Comparison of ENCODE assay signal across 8 cellular contexts in the genomic region with DNA sequence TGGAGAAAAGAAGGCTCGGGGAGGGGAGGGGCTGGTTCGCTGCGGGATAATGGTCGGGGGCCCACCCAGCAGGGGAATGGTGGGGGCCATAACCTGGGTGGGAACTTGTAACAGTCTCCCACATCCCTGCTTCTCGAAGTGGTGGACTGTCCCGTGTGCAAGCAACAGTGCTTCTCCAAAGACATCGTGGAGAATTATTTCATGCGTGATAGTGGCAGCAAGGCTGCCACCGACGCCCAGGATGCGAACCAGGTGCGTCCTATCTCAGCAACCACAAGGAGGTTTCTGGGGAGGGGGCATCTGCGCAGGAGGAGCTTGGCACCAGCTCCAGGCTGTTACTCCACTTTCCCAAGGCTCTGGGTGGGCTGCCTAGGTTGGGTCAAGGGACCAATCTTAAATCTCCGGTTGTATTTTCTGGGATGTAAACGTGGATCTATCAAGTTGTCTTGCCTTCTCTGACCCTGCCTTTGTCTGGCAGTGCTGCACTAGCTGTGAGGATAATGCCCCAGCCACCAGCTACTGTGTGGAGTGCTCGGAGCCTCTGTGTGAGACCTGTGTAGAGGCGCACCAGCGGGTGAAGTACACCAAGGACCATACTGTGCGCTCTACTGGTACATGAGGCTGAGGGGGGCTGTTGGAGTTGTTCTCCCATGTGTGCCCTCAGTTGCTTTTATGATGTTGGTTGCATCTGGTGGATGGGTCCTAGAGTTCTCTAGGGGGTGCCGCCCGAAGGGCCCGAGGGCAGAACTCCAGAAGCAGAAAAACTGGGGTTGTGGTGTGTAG. TPM values are rescaled to one million over a fixed set of nuclear protein-coding genes. Genes with fewer than 3 reads are reported as not detected.
A peak's percentile ranks its signal among the peaks of the same experiment; 100 is the strongest.
DNase-seq lines count a peak whose midpoint lies in the region; ATAC-seq and TF ChIP-seq lines count a peak whose summit lies in the region.

No MANE protein-coding gene starts in this region.

- TF ChIP-seq POLR2A in NB4 (IDR thresholded peaks at IDR 0.05; ENCODE audit: extremely low read depth, insufficient read length) = no peak

- no peak for DNase-seq in BE2C
- DNase-seq in NB4 (ENCODE audit: low read depth) = no peak
- no peak for DNase-seq in natural killer cell
- no peak for DNase-seq in C1 segment of cervical spinal cord (lab: John Stamatoyannopoulos, UW)
- DNase-seq in globus pallidus (ENCODE audit: low spot score) = no peak

- ATAC-seq in natural killer cell (no peak), GM18498 (IDR thresholded peaks at IDR 0.05; ENCODE audit: unreplicated experiment) (no peak), GM18517 (IDR thresholded peaks at IDR 0.05; ENCODE audit: unreplicated experiment) (no peak)

- intact Hi-C loops in natural killer cell (cut with micrococcal nuclease) = no loop called here

- H3K27me3 ChIP-seq in BE2C (peaks cover 6% of the 10 kb centered on the region), duodenal mucosa (ENCODE audit: control insufficient read depth in 1 of 2, insufficient read depth in 2 of 2, low read length in 2 of 2) (no peaks in the 10 kb centered on the region)

- peak overlapping the region; percentile 89 for H3K4me3 Mint-ChIP-seq in natural killer cell

- peak overlapping the region; percentile 80 to 84 for H3K27ac Mint-ChIP-seq in natural killer cell

- H3K9me3 ChIP-seq in BE2C = no peaks in the 10 kb centered on the region
- H3K9me3 ChIP-seq in duodenal mucosa (ENCODE audit: control insufficient read depth in 1 of 2, low read length in 2 of 2) = no peaks in the 10 kb centered on the region

- H3K4me3 ChIP-seq in BE2C (ENCODE audit: low read depth, low read length) = peak overlapping the region; percentile 79
- H3K4me3 ChIP-seq in NB4 (ENCODE audit: low read depth, low read length) = peak overlapping the region; percentile 93
- H3K4me3 ChIP-seq in duodenal mucosa (ENCODE audit: low read depth in 1 of 2, low read length in 2 of 2) = peak overlapping the region; percentile 90 to 92

- H3K36me3 ChIP-seq in BE2C (peaks cover 46% of the 10 kb centered on the region), duodenal mucosa (ENCODE audit: control insufficient read depth in 1 of 2, insufficient read depth in 2 of 2, low read length in 2 of 2) (peaks cover 30 to 43% of the 10 kb centered on the region in 2 donors)

- H3K27me3 Mint-ChIP-seq in natural killer cell (ENCODE audit: low read depth in 2 of 2) = peaks cover 6 to 7% of the 10 kb centered on the region in 2 donors

- H3K36me3 Mint-ChIP-seq in natural killer cell = no peaks in the 10 kb centered on the region

- no peaks in the 10 kb centered on the region for H3K4me1 ChIP-seq in BE2C
- H3K4me1 ChIP-seq in duodenal mucosa (ENCODE audit: control insufficient read depth in 1 of 2, insufficient read depth in 2 of 2, low read length in 2 of 2) = peaks cover 19 to 20% of the 10 kb centered on the region in 2 donors

- no peak for TF ChIP-seq CTCF in BE2C (IDR thresholded peaks at IDR 0.05; ENCODE audit: low read depth, low read length)
- no peak for TF ChIP-seq CTCF in NB4 (IDR thresholded peaks at IDR 0.05; ENCODE audit: low read depth, low read length)
- no peak for TF ChIP-seq CTCF in natural killer cell (IDR thresholded peaks at IDR 0.05)

- H3K9me3 Mint-ChIP-seq in natural killer cell = no peaks in the 10 kb centered on the region

- peak overlapping the region; percentile 71 to 72 for H3K9ac ChIP-seq in duodenal mucosa (ENCODE audit: low read depth in 1 of 2, low read length in 2 of 2)

- H3K27ac ChIP-seq in duodenal mucosa (ENCODE audit: low read depth, low read length) = no peak overlapping the region

- H3K4me1 Mint-ChIP-seq in natural killer cell = peaks cover 31 to 34% of the 10 kb centered on the region in 2 donors

RNA-seq across cellular contexts. Expression of gene TRIM28, which starts 1.6 kb away (rescaled TPM):
- polyA plus RNA-seq in BE2C (2012; ENCODE audit: insufficient read depth, insufficient read length, low read depth) = 511 TPM
- 100 to 1,000 TPM; 330 to 451 (median 408) TPM for total RNA-seq in natural killer cell

RNA-seq across cellular contexts. Expression of gene CHMP2A, which starts 9.4 kb away (rescaled TPM):
- 355 TPM for polyA plus RNA-seq in BE2C (2012; ENCODE audit: insufficient read depth, insufficient read length, low read depth)
- total RNA-seq in natural killer cell = 10 to 100 TPM; 82.7 to 95.7 (median 94.7) TPM

RNA-seq across cellular contexts. Expression of gene UBE2M, which starts 12.9 kb away (rescaled TPM):
- 219 TPM for polyA plus RNA-seq in BE2C (2012; ENCODE audit: insufficient read depth, insufficient read length, low read depth)
- 10 to 100 TPM; 71.0 to 89.5 (median 81.9) TPM for total RNA-seq in natural killer cell

RNA-seq across cellular contexts. Expression of gene ZBTB45, which starts 25.9 kb away (rescaled TPM):
- 31.4 TPM for polyA plus RNA-seq in BE2C (2012; ENCODE audit: insufficient read depth, insufficient read length, low read depth)
- 10 to 100 TPM in 1 of 3 donors, 1 to 10 TPM in 2; 9.6 to 12.6 (median 9.8) TPM for total RNA-seq in natural killer cell

RNA-seq across cellular contexts. Expression of gene MZF1, which starts 27.7 kb away (rescaled TPM):
- 49.9 TPM for polyA plus RNA-seq in BE2C (2012; ENCODE audit: insufficient read depth, insufficient read length, low read depth)
- 10 to 100 TPM; 24.9 to 40.1 (median 37.3) TPM for total RNA-seq in natural killer cell
